Comparison of ENCODE assay signal across 10 cellular contexts in the genomic region with DNA sequence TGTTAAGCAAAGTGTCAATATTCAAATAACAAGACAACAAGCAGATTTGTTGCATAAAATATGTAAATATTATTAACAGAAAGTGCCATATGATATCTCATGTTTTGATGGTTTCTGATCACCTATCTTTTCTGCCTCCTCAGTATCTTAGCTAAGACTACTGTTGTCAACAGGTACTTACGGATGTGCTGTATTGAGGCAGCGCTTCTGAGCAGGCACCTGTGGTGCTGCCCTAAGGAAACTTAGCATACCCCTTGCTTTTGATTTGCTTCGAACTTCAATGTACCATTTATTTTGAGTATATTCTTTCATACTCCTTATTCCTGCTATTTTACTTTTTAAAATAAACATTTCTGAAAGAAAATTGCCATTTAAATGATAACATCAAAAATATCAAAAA. TPM values are rescaled to one million over a fixed set of nuclear protein-coding genes. Genes with fewer than 3 reads are reported as not detected.
"Had no signal": no experiment of that assay in that cellular context is flagged by ENCODE, and none has a peak within 500 bp of the region (broad histone marks: within the 10 kb centered on the region; RNA-seq: fewer than 3 reads in every experiment).

No MANE protein-coding gene starts in this region.

- DNase-seq: activated CD4-positive, alpha-beta memory T cell treated with anti-CD3 and anti-CD28 coated beads for 36 hours; activated effector memory CD4-positive, alpha-beta T cell treated with anti-CD3 and anti-CD28 coated beads, Interleukin-2, amount 50 U/mL, for 16 hours; activated T-cell treated with anti-CD3 and anti-CD28 coated beads, Interleukin-2, amount 50 U/mL, for 4 hours; retina; stimulated activated CD4-positive, alpha-beta T cell treated with anti-CD3 and anti-CD28 coated beads, Interleukin-2, amount 100 ng/mL, for 24 hours; stimulated activated naive CD4-positive, alpha-beta T cell; T-helper 9 cell had no signal

- H3K4me1 ChIP-seq: parathyroid adenoma had no signal

- H2AFZ ChIP-seq: neural progenitor cell, parathyroid adenoma had no signal

- H3K4me3 ChIP-seq: breast epithelium, neural progenitor cell had no signal

- ATAC-seq: activated T-cell treated with anti-CD3 and anti-CD28 coated beads, Interleukin-2, amount 50 U/mL, for 4 hours had no signal

- H3K9me3 ChIP-seq: breast epithelium had no signal

- H3K27me3 ChIP-seq: breast epithelium, neural progenitor cell had no signal

- H3K79me2 ChIP-seq: parathyroid adenoma had no signal

- H3K36me3 ChIP-seq: breast epithelium, neural progenitor cell had no signal

- H3K27ac ChIP-seq: breast epithelium, neural progenitor cell, parathyroid adenoma had no signal

RNA-seq across cellular contexts. Expression of a gene that starts 5.9 kb away (rescaled TPM):
- total RNA-seq: activated CD4-positive, alpha-beta memory T cell treated with anti-CD3 and anti-CD28 coated beads for 36 hours; activated T-cell treated with anti-CD3 and anti-CD28 coated beads, Interleukin-2, amount 50 U/mL, for 4 hours had no signal
